Comparison of ENCODE assay signal across 1 cellular context in the genomic region with DNA sequence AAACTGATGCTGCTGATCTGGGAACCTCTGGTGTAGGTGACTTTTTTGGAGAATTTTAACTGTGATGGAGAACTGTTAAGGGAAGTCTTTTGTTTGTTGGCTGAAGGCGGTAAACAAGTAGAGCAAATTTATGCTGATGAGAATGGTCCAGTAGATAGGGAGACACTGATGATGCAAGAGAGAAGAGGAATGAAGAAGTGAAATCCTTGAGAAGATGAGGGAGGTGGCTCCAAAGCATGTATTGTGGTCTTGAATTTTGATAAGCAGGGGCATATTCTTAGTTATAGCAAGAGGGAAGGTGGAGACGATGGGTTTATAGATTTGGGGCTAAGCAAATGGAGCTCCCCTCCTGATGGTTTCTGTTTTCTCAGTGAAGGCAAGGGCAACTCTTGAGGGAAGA.
TF ChIP-seq lines count a peak whose summit lies in the region.

No MANE protein-coding gene starts in this region.

TF ChIP-seq in HEK293, 187 proteins besides CTCF, POLR2A, EP300 and RAD21 (continued from another document):
- TF ChIP-seq, protein P1, sequence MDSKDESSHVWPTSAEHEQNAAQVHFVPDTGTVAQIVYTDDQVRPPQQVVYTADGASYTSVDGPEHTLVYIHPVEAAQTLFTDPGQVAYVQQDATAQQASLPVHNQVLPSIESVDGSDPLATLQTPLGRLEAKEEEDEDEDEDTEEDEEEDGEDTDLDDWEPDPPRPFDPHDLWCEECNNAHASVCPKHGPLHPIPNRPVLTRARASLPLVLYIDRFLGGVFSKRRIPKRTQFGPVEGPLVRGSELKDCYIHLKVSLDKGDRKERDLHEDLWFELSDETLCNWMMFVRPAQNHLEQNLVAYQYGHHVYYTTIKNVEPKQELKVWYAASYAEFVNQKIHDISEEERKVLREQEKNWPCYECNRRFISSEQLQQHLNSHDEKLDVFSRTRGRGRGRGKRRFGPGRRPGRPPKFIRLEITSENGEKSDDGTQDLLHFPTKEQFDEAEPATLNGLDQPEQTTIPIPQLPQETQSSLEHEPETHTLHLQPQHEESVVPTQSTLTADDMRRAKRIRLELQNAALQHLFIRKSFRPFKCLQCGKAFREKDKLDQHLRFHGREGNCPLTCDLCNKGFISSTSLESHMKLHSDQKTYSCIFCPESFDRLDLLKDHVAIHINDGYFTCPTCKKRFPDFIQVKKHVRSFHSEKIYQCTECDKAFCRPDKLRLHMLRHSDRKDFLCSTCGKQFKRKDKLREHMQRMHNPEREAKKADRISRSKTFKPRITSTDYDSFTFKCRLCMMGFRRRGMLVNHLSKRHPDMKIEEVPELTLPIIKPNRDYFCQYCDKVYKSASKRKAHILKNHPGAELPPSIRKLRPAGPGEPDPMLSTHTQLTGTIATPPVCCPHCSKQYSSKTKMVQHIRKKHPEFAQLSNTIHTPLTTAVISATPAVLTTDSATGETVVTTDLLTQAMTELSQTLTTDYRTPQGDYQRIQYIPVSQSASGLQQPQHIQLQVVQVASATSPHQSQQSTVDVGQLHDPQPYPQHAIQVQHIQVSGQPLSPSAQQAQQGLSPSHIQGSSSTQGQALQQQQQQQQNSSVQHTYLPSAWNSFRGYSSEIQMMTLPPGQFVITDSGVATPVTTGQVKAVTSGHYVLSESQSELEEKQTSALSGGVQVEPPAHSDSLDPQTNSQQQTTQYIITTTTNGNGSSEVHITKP (tag by site-specific recombination; IDR thresholded peaks at IDR 0.05): peak; percentile 46; the same call in 1 of the 2 replicates
TF ChIP-seq in HEK293: peak in this region for 1.
